In genomic region chr11:75476716-75477613, GRCh38 we compare ENCODE assay signal across 12 cellular contexts. TPM values are rescaled to one million over a fixed set of nuclear protein-coding genes. Genes with fewer than 3 reads are reported as not detected.
A peak's percentile ranks its signal among the peaks of the same experiment; 100 is the strongest.
DNase-seq lines count a peak whose midpoint lies in the region; ATAC-seq, FAIRE-seq and TF ChIP-seq lines count a peak whose summit lies in the region.
"Had no signal": no experiment of that assay in that cellular context is flagged by ENCODE, and none has a peak within 500 bp of the region (broad histone marks: within the 10 kb centered on the region; RNA-seq: fewer than 3 reads in every experiment).

No MANE protein-coding gene starts in this region.

- no peaks in the 10 kb centered on the region for H3K9me3 ChIP-seq in esophagus muscularis mucosa
- no peaks in the 10 kb centered on the region for H3K9me3 ChIP-seq in small intestine (ENCODE audit: control insufficient read depth, low read depth)
- H3K9me3 ChIP-seq in testis: no peaks in the 10 kb centered on the region
- H3K9me3 ChIP-seq: uterus had no signal

- no peaks in the 10 kb centered on the region for H3K36me3 Mint-ChIP-seq in activated T-cell treated with anti-CD3 and anti-CD28 coated beads, Interleukin-2, amount 50 U/mL, for 72 hours (ENCODE audit: insufficient read depth in 2 of 2)
- peaks cover 3% of the 10 kb centered on the region for H3K36me3 Mint-ChIP-seq in activated T-cell treated with anti-CD3 and anti-CD28 coated beads, Interleukin-2, amount 50 U/mL, for 4 hours (ENCODE audit: insufficient read depth)

- intact Hi-C loops in esophagus muscularis mucosa (cut with DNase I): no loop called here
- intact Hi-C loops in testis (cut with DNase I; ENCODE audit: low total_unique reads): no loop called here

- H3K4me1 ChIP-seq in esophagus muscularis mucosa: peaks cover 17 to 33% (median 28%) of the 10 kb centered on the region in 4 donors
- H3K4me1 ChIP-seq in small intestine (ENCODE audit: control insufficient read depth in 2 of 2, insufficient read depth in 1 of 2, low read depth in 1 of 2, low read length in 1 of 2): no peaks in the 10 kb centered on the region
- H3K4me1 ChIP-seq in testis: no peaks in the 10 kb centered on the region

- H3K4me1 Mint-ChIP-seq in activated T-cell treated with anti-CD3 and anti-CD28 coated beads, Interleukin-2, amount 50 U/mL, for 72 hours (ENCODE audit: low read depth): peaks cover 13% of the 10 kb centered on the region
- peaks cover 20% of the 10 kb centered on the region for H3K4me1 Mint-ChIP-seq in activated T-cell treated with anti-CD3 and anti-CD28 coated beads, Interleukin-2, amount 50 U/mL, for 4 hours (ENCODE audit: low read depth)

- TF ChIP-seq POLR2A in esophagus muscularis mucosa (IDR thresholded peaks at IDR 0.05; ENCODE audit: low read depth) (no peak), testis (IDR thresholded peaks at IDR 0.05) (no peak)

- no peak for ATAC-seq in activated T-cell treated with anti-CD3 and anti-CD28 coated beads, Interleukin-2, amount 50 U/mL, for 72 hours (replicated peaks in 1 of 2)
- no peak for ATAC-seq in activated T-cell treated with anti-CD3 and anti-CD28 coated beads, Interleukin-2, amount 50 U/mL, for 4 hours
- ATAC-seq in GM18868 (IDR thresholded peaks at IDR 0.05; ENCODE audit: unreplicated experiment) (no peak), HG02588 (IDR thresholded peaks at IDR 0.05; ENCODE audit: unreplicated experiment) (no peak)

- no peak for DNase-seq in activated T-cell treated with anti-CD3 and anti-CD28 coated beads, Interleukin-2, amount 50 U/mL, for 72 hours
- no peak for DNase-seq in activated T-cell treated with anti-CD3 and anti-CD28 coated beads, Interleukin-2, amount 50 U/mL, for 4 hours
- DNase-seq in NCI-H510A (lab: John Stamatoyannopoulos, UW) (peak; percentile 68), esophagus muscularis mucosa (ENCODE audit: extremely low spot score) (no peak), small intestine (peak; percentile 10), testis (no peak)
- DNase-seq: amniotic stem cell; stimulated activated CD4-positive, alpha-beta T cell treated with anti-CD3 and anti-CD28 coated beads, Interleukin-4, amount 100 ng/mL, for 4 hours had no signal

- no peak for FAIRE-seq in small intestine (lab: Jason Lieb, UNC)
- FAIRE-seq: H54 had no signal

- H3K27me3 Mint-ChIP-seq in activated T-cell treated with anti-CD3 and anti-CD28 coated beads, Interleukin-2, amount 50 U/mL, for 72 hours (ENCODE audit: low read depth): no peaks in the 10 kb centered on the region
- H3K27me3 Mint-ChIP-seq in activated T-cell treated with anti-CD3 and anti-CD28 coated beads, Interleukin-2, amount 50 U/mL, for 4 hours (ENCODE audit: low read depth): no peaks in the 10 kb centered on the region

- H3K36me3 ChIP-seq in esophagus muscularis mucosa (no peaks in the 10 kb centered on the region), small intestine (ENCODE audit: control insufficient read depth in 2 of 2, insufficient read depth in 2 of 2, low read length in 2 of 2) (no peaks in the 10 kb centered on the region), testis (ENCODE audit: low read depth, missing control alignments) (no peaks in the 10 kb centered on the region)
- H3K36me3 ChIP-seq: uterus had no signal

- WGBS in esophagus muscularis mucosa: 74% methylated on average over 11 of the region's 11 CpGs
- whole genome bisulfite sequencing in small intestine, 3 donors: 41 to 73% (median 47%) methylated on average over 11 of the region's 11 CpGs
- 76% methylated on average over 11 of the region's 11 CpGs; no CpG with 5 or more reads in 1 of the 2 donors for WGBS in testis, 2 donors

- no peaks in the 10 kb centered on the region for H3K9me3 Mint-ChIP-seq in activated T-cell treated with anti-CD3 and anti-CD28 coated beads, Interleukin-2, amount 50 U/mL, for 72 hours
- no peaks in the 10 kb centered on the region for H3K9me3 Mint-ChIP-seq in activated T-cell treated with anti-CD3 and anti-CD28 coated beads, Interleukin-2, amount 50 U/mL, for 4 hours

- TF ChIP-seq EP300 in esophagus muscularis mucosa (IDR thresholded peaks at IDR 0.05): no peak

- H3K4me3 ChIP-seq in esophagus muscularis mucosa: no peak overlapping the region
- H3K4me3 ChIP-seq in small intestine (ENCODE audit: low read depth in 1 of 2, low read length in 2 of 2): no peak overlapping the region
- no peak overlapping the region for H3K4me3 ChIP-seq in testis
- H3K4me3 ChIP-seq: uterus had no signal

- H3K27ac Mint-ChIP-seq in activated T-cell treated with anti-CD3 and anti-CD28 coated beads, Interleukin-2, amount 50 U/mL, for 72 hours: peak overlapping the region; percentile 56

- H3K27me3 ChIP-seq in esophagus muscularis mucosa: no peaks in the 10 kb centered on the region
- H3K27me3 ChIP-seq in small intestine (ENCODE audit: control insufficient read depth in 2 of 2, insufficient read depth in 2 of 2, low read length in 2 of 2): no peaks in the 10 kb centered on the region
- no peaks in the 10 kb centered on the region for H3K27me3 ChIP-seq in testis
- H3K27me3 ChIP-seq: uterus had no signal

- H3K27ac ChIP-seq in esophagus muscularis mucosa (replicated peaks in 1 of 4): peak overlapping the region in 3 of 4 donors; percentile 45 to 60 (median 47)
- peak overlapping the region in 1 of 2 donors; percentile 79 for H3K27ac ChIP-seq in small intestine (ENCODE audit: low read depth in 1 of 2, low read length in 1 of 2)
- H3K27ac ChIP-seq in testis: no peak overlapping the region

- no peak overlapping the region for H3K4me3 Mint-ChIP-seq in activated T-cell treated with anti-CD3 and anti-CD28 coated beads, Interleukin-2, amount 50 U/mL, for 72 hours
- no peak overlapping the region for H3K4me3 Mint-ChIP-seq in activated T-cell treated with anti-CD3 and anti-CD28 coated beads, Interleukin-2, amount 50 U/mL, for 4 hours

- TF ChIP-seq CTCF in esophagus muscularis mucosa (IDR thresholded peaks at IDR 0.05) (no peak), testis (IDR thresholded peaks at IDR 0.05) (no peak)

RNA-seq across cellular contexts. Expression of gene KLHL35, which starts 44.0 kb away (rescaled TPM):
- total RNA-seq in activated T-cell treated with anti-CD3 and anti-CD28 coated beads, Interleukin-2, amount 50 U/mL, for 72 hours: 1 to 10 TPM in 1 of 2 donors, under 1 TPM in 1; 0.93 to 1.2 TPM
- total RNA-seq in activated T-cell treated with anti-CD3 and anti-CD28 coated beads, Interleukin-2, amount 50 U/mL, for 4 hours: 1 to 10 TPM in 2 of 3 donors, under 1 TPM in 1; 0.98 to 1.5 (median 1.3) TPM
- total RNA-seq in esophagus muscularis mucosa (under 1 TPM in 3 of 4 donors, not detected in 1; 0.17 to 0.42 (median 0.29) TPM), testis (10 to 100 TPM; 51.2 to 58.2 TPM)
- polyA plus RNA-seq in small intestine (under 1 TPM in 1 of 3 donors, not detected in 2; 0.81 TPM), testis (ENCODE audit: insufficient read depth, low read depth, low replicate concordance) (15.4 TPM)

RNA-seq across cellular contexts. Expression of gene GDPD5, which starts 48.8 kb away (rescaled TPM):
- 10 to 100 TPM; 16.9 to 29.5 TPM for total RNA-seq in activated T-cell treated with anti-CD3 and anti-CD28 coated beads, Interleukin-2, amount 50 U/mL, for 72 hours
- 10 to 100 TPM in 1 of 3 donors, 1 to 10 TPM in 2; 5.4 to 10.9 (median 9.8) TPM for total RNA-seq in activated T-cell treated with anti-CD3 and anti-CD28 coated beads, Interleukin-2, amount 50 U/mL, for 4 hours
- total RNA-seq in esophagus muscularis mucosa (1 to 10 TPM; 5.1 to 9.3 (median 8.4) TPM), testis (10 to 100 TPM; 43.3 to 99.5 TPM)
- polyA plus RNA-seq in small intestine (1 to 10 TPM; 1.1 to 9.2 (median 3.0) TPM), testis (ENCODE audit: insufficient read depth, low read depth, low replicate concordance) (65.8 TPM)

Comparison
In these comparisons a context has a peak if more than half of its experiments do, and no peak if none do; other contexts are left out.
1. DNase-seq: peak in NCI-H510A (single experiment) and small intestine (single experiment); none in activated T-cell treated with anti-CD3 and anti-CD28 coated beads, Interleukin-2, amount 50 U/mL, for 72 hours (0 of 2), activated T-cell treated with anti-CD3 and anti-CD28 coated beads, Interleukin-2, amount 50 U/mL, for 4 hours (single experiment), esophagus muscularis mucosa (single experiment) and testis (single experiment).
2. H3K27ac ChIP-seq: peak in esophagus muscularis mucosa (3 of 4); none in testis (0 of 2).
3. RNA of gene KLHL35, which starts 44.0 kb away (total RNA-seq): 51.2 to 58.2 TPM in testis; 0.98 to 1.5 TPM in activated T-cell treated with anti-CD3 and anti-CD28 coated beads, Interleukin-2, amount 50 U/mL, for 4 hours, 0.93 to 1.2 TPM in activated T-cell treated with anti-CD3 and anti-CD28 coated beads, Interleukin-2, amount 50 U/mL, for 72 hours and 0.17 to 0.42 TPM in esophagus muscularis mucosa; every median in the first group is over 10 times any median in the second.